In genomic region chr6:57267586-57268293, GRCh38 we compare ENCODE assay signal across 8 cellular contexts. TPM values are rescaled to one million over a fixed set of nuclear protein-coding genes. Genes with fewer than 3 reads are reported as not detected.
A peak's percentile ranks its signal among the peaks of the same experiment; 100 is the strongest.
DNase-seq lines count a peak whose midpoint lies in the region; ATAC-seq and TF ChIP-seq lines count a peak whose summit lies in the region.

No MANE protein-coding gene starts in this region.

- peak; percentile 37 for DNase-seq in activated CD8-positive, alpha-beta memory T cell treated with anti-CD3 and anti-CD28 coated beads, Interleukin-2, amount 50 U/mL, for 4 hours
- no peak for DNase-seq in activated CD8-positive, alpha-beta memory T cell treated with anti-CD3 and anti-CD28 coated beads for 24 hours
- DNase-seq in NAMALWA (ENCODE audit: low spot score), result peak; percentile 65
- DNase-seq in activated CD4-positive, alpha-beta T cell treated with anti-CD3 and anti-CD28 coated beads, Interleukin-2, amount 10 ng/mL, durations not matched to agents 7 days and 5 days, result peak; percentile 28
- peak; percentile 98 for DNase-seq in fibroblast of the conjunctiva (ENCODE audit: low read depth)
- peak; percentile 15 for DNase-seq in progenitor cell of endocrine pancreas (ENCODE audit: low spot score, unreplicated experiment)
- DNase-seq in ecto neural progenitor cell (ENCODE audit: low spot score), result no peak

- no peak overlapping the region for H3K4me3 Mint-ChIP-seq in activated CD4-positive, alpha-beta T cell treated with anti-CD3 and anti-CD28 coated beads, Interleukin-2, amount 10 ng/mL, durations not matched to agents 7 days and 5 days
- no peak overlapping the region for H3K4me3 Mint-ChIP-seq in progenitor cell of endocrine pancreas (ENCODE audit: low read depth)

- peaks cover 14% of the 10 kb centered on the region for H3K27me3 Mint-ChIP-seq in activated CD4-positive, alpha-beta T cell treated with anti-CD3 and anti-CD28 coated beads, Interleukin-2, amount 10 ng/mL, durations not matched to agents 7 days and 5 days
- no peaks in the 10 kb centered on the region for H3K27me3 Mint-ChIP-seq in progenitor cell of endocrine pancreas

- H3K36me3 Mint-ChIP-seq in activated CD4-positive, alpha-beta T cell treated with anti-CD3 and anti-CD28 coated beads, Interleukin-2, amount 10 ng/mL, durations not matched to agents 7 days and 5 days (ENCODE audit: low read depth), result no peaks in the 10 kb centered on the region
- H3K36me3 Mint-ChIP-seq in progenitor cell of endocrine pancreas (ENCODE audit: insufficient read depth), result no peaks in the 10 kb centered on the region

- no peak for ATAC-seq in GM18858 (IDR thresholded peaks at IDR 0.05; ENCODE audit: unreplicated experiment)

- peak; percentile 68 for TF ChIP-seq CTCF in progenitor cell of endocrine pancreas (IDR thresholded peaks at IDR 0.05; ENCODE audit: unreplicated experiment)

- H3K4me1 Mint-ChIP-seq in activated CD4-positive, alpha-beta T cell treated with anti-CD3 and anti-CD28 coated beads, Interleukin-2, amount 10 ng/mL, durations not matched to agents 7 days and 5 days, result peaks cover 2% of the 10 kb centered on the region
- H3K4me1 Mint-ChIP-seq in progenitor cell of endocrine pancreas (ENCODE audit: low read depth), result no peaks in the 10 kb centered on the region

- POLR2A ChIA-PET in activated CD4-positive, alpha-beta T cell treated with anti-CD3 and anti-CD28 coated beads, Interleukin-2, amount 10 ng/mL, durations not matched to agents 7 days and 5 days (lab: Charles Lee), result no interaction called here

- no peaks in the 10 kb centered on the region for H3K9me3 Mint-ChIP-seq in activated CD4-positive, alpha-beta T cell treated with anti-CD3 and anti-CD28 coated beads, Interleukin-2, amount 10 ng/mL, durations not matched to agents 7 days and 5 days
- H3K9me3 Mint-ChIP-seq in progenitor cell of endocrine pancreas (ENCODE audit: low read depth), result peaks cover 4% of the 10 kb centered on the region

- CTCF ChIA-PET in activated CD4-positive, alpha-beta T cell treated with anti-CD3 and anti-CD28 coated beads, Interleukin-2, amount 10 ng/mL, durations not matched to agents 7 days and 5 days (lab: Charles Lee), result no interaction called here

- no peak overlapping the region for H3K27ac Mint-ChIP-seq in activated CD4-positive, alpha-beta T cell treated with anti-CD3 and anti-CD28 coated beads, Interleukin-2, amount 10 ng/mL, durations not matched to agents 7 days and 5 days
- no peak overlapping the region for H3K27ac Mint-ChIP-seq in progenitor cell of endocrine pancreas

RNA-seq across cellular contexts. Expression of gene RAB23, which starts 45.6 kb away (rescaled TPM):
- 1 to 10 TPM; 3.5 to 3.8 TPM for total RNA-seq in activated CD4-positive, alpha-beta T cell treated with anti-CD3 and anti-CD28 coated beads, Interleukin-2, amount 10 ng/mL, durations not matched to agents 7 days and 5 days
- total RNA-seq in progenitor cell of endocrine pancreas, result 15.3 and 16.6 TPM in 2 replicates

RNA-seq across cellular contexts. Expression of gene PRIM2, which starts 49.7 kb away (rescaled TPM):
- 10 to 100 TPM; 35.7 to 37.7 TPM for total RNA-seq in activated CD4-positive, alpha-beta T cell treated with anti-CD3 and anti-CD28 coated beads, Interleukin-2, amount 10 ng/mL, durations not matched to agents 7 days and 5 days
- total RNA-seq in progenitor cell of endocrine pancreas, result 26.2 and 27.7 TPM in 2 replicates

Comparison
In these comparisons a context has a peak if more than half of its experiments do, and no peak if none do; other contexts are left out.
1. DNase-seq: peak in activated CD8-positive, alpha-beta memory T cell treated with anti-CD3 and anti-CD28 coated beads, Interleukin-2, amount 50 U/mL, for 4 hours (single experiment), NAMALWA (single experiment), activated CD4-positive, alpha-beta T cell treated with anti-CD3 and anti-CD28 coated beads, Interleukin-2, amount 10 ng/mL, durations not matched to agents 7 days and 5 days (single experiment), fibroblast of the conjunctiva (single experiment) and progenitor cell of endocrine pancreas (single experiment); none in activated CD8-positive, alpha-beta memory T cell treated with anti-CD3 and anti-CD28 coated beads for 24 hours (single experiment) and ecto neural progenitor cell (single experiment).